In the genomic region with DNA sequence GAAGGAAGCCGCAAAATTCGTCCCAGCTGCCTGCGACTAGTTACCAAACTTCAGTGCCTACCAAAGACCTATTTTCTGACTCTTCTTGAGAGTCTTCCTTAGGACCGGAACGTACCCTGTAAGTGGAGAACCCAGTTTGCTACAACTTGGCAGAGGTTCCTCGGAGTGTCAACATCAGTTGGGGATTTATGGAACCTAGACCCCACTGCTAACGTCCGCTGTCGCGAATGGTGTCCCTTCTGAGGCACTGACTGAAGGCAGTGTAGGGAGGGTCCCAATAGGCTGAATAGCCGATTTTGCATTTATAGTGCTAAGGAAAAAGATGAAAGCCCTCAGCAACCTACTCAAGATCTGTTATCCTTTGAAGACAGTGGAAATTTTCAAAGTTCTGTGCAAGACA, we compare ENCODE assay signal across 8 cellular contexts. TPM values are rescaled to one million over a fixed set of nuclear protein-coding genes. Genes with fewer than 3 reads are reported as not detected.
DNase-seq lines count a peak whose midpoint lies in the region; ATAC-seq and TF ChIP-seq lines count a peak whose summit lies in the region.

No MANE protein-coding gene starts in this region.

- H3K4me1 Mint-ChIP-seq in IgD-negative memory B cell = peaks cover 33 to 39% (median 33%) of the 10 kb centered on the region in 3 donors
- H3K4me1 Mint-ChIP-seq in natural killer cell = peaks cover 53 to 59% of the 10 kb centered on the region in 2 donors

- no peak for TF ChIP-seq CTCF in AG10803 (conservative IDR thresholded peaks at IDR 0.05; ENCODE audit: low read length)
- TF ChIP-seq CTCF in cardiac fibroblast (IDR thresholded peaks at IDR 0.05; ENCODE audit: low read depth, low read length) = no peak
- TF ChIP-seq CTCF in natural killer cell (IDR thresholded peaks at IDR 0.05) = no peak

- ATAC-seq in natural killer cell (no peak), GM19452 (IDR thresholded peaks at IDR 0.05; ENCODE audit: unreplicated experiment) (no peak)

- DNase-seq in AG10803 (ENCODE audit: low read depth) (no peak), cardiac fibroblast (ENCODE audit: low read depth in 2 of 2) (peak; percentile 10 to 12), natural killer cell (no peak), NCI-H2029 treated with DMSO at 0.1 percent for 48 hours (lab: John Stamatoyannopoulos, UW) (no peak), NCI-H187 (lab: John Stamatoyannopoulos, UW) (no peak)
- DNase-seq in stimulated activated CD4-positive, alpha-beta T cell treated with anti-CD3 and anti-CD28 coated beads, Interleukin-4, amount 100 ng/mL, for 24 hours = no peak

- peak overlapping the region; percentile 60 for H3K4me3 ChIP-seq in AG10803 (ENCODE audit: low read length)
- H3K4me3 ChIP-seq in cardiac fibroblast (replicated peaks in 1 of 2; ENCODE audit: low read depth in 2 of 2, low read length in 2 of 2) = peak overlapping the region; percentile 47 to 83

- intact Hi-C loops in natural killer cell (cut with micrococcal nuclease) = no loop called here

- H3K4me3 Mint-ChIP-seq in IgD-negative memory B cell (peak overlapping the region; percentile 86 to 99 (median 96)), natural killer cell (peak overlapping the region; percentile 29)

- H3K27me3 Mint-ChIP-seq in IgD-negative memory B cell (no peaks in the 10 kb centered on the region), natural killer cell (ENCODE audit: low read depth in 2 of 2) (no peaks in the 10 kb centered on the region)

- peak overlapping the region; percentile 88 to 97 (median 95) for H3K27ac Mint-ChIP-seq in IgD-negative memory B cell
- peak overlapping the region; percentile 95 to 96 for H3K27ac Mint-ChIP-seq in natural killer cell

- peaks cover 7% of the 10 kb centered on the region for H3K36me3 Mint-ChIP-seq in IgD-negative memory B cell
- H3K36me3 Mint-ChIP-seq in natural killer cell = peaks cover 8% of the 10 kb centered on the region

- H3K9me3 Mint-ChIP-seq in IgD-negative memory B cell (no peaks in the 10 kb centered on the region), natural killer cell (no peaks in the 10 kb centered on the region)

RNA-seq across cellular contexts. Expression of a gene that starts 0.6 kb away (rescaled TPM):
- polyA plus RNA-seq in IgD-negative memory B cell = 71.9 TPM
- total RNA-seq in natural killer cell = 100 to 1,000 TPM; 295 to 390 (median 380) TPM

Comparison
In these comparisons a context has a peak if more than half of its experiments do, and no peak if none do; other contexts are left out.
1. DNase-seq: peak in cardiac fibroblast (2 of 2); none in AG10803 (single experiment), natural killer cell (single experiment), stimulated activated CD4-positive, alpha-beta T cell treated with anti-CD3 and anti-CD28 coated beads, Interleukin-4, amount 100 ng/mL, for 24 hours (single experiment), NCI-H2029 treated with DMSO at 0.1 percent for 48 hours (single experiment) and NCI-H187 (0 of 2).